ENCODE assay signal across 18 cellular contexts in the genomic region with DNA sequence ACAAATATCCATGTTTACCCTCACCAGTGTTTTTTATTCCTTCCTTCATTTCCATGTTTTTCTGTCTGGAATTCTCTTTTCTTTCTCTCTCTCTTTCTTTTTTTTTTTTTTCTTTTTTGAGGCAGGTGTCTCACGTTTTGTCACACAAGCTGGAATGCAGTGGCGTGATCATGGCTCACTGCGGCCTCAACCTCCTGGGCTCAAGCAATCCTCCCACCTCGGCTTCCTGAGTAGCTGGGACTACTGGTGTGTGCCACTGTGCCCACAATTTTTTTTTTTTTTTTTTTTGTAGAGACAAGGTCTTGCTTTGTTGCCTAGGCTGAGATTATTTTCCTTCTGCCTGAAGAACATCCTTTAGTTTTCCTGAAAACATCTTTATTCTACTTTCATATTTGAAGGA. TPM values are rescaled to one million over a fixed set of nuclear protein-coding genes. Genes with fewer than 3 reads are reported as not detected.
DNase-seq lines count a peak whose midpoint lies in the region; ATAC-seq and FAIRE-seq lines count a peak whose summit lies in the region.
"Had no signal": no experiment of that assay in that cellular context is flagged by ENCODE, and none has a peak within 500 bp of the region (broad histone marks: within the 10 kb centered on the region; RNA-seq: fewer than 3 reads in every experiment).

No MANE protein-coding gene starts in this region.

- peak overlapping the region; percentile 24 for H3K4me3 Mint-ChIP-seq in activated naive CD4-positive, alpha-beta T cell treated with anti-CD3 and anti-CD28 coated beads, Interleukin-2, amount 50 U/mL, for 24 hours
- no peak overlapping the region for H3K4me3 Mint-ChIP-seq in activated naive CD4-positive, alpha-beta T cell treated with anti-CD3 and anti-CD28 coated beads for 36 hours
- H3K4me3 Mint-ChIP-seq in central memory CD8-positive, alpha-beta T cell = no peak overlapping the region
- H3K4me3 Mint-ChIP-seq: dendritic cell treated with granulocyte-macrophage colony-stimulating factor and Interleukin-4, amounts not matched to agents 40 ng/mL and 50 ng/mL, for 4 days; GM23338 had no signal

- intact Hi-C loops in activated naive CD4-positive, alpha-beta T cell treated with anti-CD3 and anti-CD28 coated beads for 36 hours (cut with micrococcal nuclease) = no loop called here

- CTCF ChIA-PET in activated naive CD4-positive, alpha-beta T cell treated with anti-CD3 and anti-CD28 coated beads for 36 hours (lab: Charles Lee) = interaction anchor here (0.7 to 1.2 kb wide), 4 partner anchors 16 to 287 kb away, joined by 3 to 4 read pairs (median 4); no protein-coding TSS in a partner anchor

- no peaks in the 10 kb centered on the region for H3K9me3 Mint-ChIP-seq in activated naive CD4-positive, alpha-beta T cell treated with anti-CD3 and anti-CD28 coated beads, Interleukin-2, amount 50 U/mL, for 24 hours
- H3K9me3 Mint-ChIP-seq in activated naive CD4-positive, alpha-beta T cell treated with anti-CD3 and anti-CD28 coated beads for 36 hours = peaks cover 10% of the 10 kb centered on the region
- no peaks in the 10 kb centered on the region for H3K9me3 Mint-ChIP-seq in central memory CD8-positive, alpha-beta T cell
- H3K9me3 Mint-ChIP-seq: dendritic cell treated with granulocyte-macrophage colony-stimulating factor and Interleukin-4, amounts not matched to agents 40 ng/mL and 50 ng/mL, for 4 days; GM23338 had no signal

- H3K27ac Mint-ChIP-seq in activated naive CD4-positive, alpha-beta T cell treated with anti-CD3 and anti-CD28 coated beads, Interleukin-2, amount 50 U/mL, for 24 hours = no peak overlapping the region
- H3K27ac Mint-ChIP-seq in activated naive CD4-positive, alpha-beta T cell treated with anti-CD3 and anti-CD28 coated beads for 36 hours = no peak overlapping the region
- peak overlapping the region; percentile 95 for H3K27ac Mint-ChIP-seq in central memory CD8-positive, alpha-beta T cell (ENCODE audit: low read depth)
- H3K27ac Mint-ChIP-seq: CD4-positive, CD25-positive, alpha-beta regulatory T cell; dendritic cell treated with granulocyte-macrophage colony-stimulating factor and Interleukin-4, amounts not matched to agents 40 ng/mL and 50 ng/mL, for 4 days; GM23338 had no signal

- no peaks in the 10 kb centered on the region for H3K27me3 Mint-ChIP-seq in activated naive CD4-positive, alpha-beta T cell treated with anti-CD3 and anti-CD28 coated beads, Interleukin-2, amount 50 U/mL, for 24 hours
- H3K27me3 Mint-ChIP-seq in activated naive CD4-positive, alpha-beta T cell treated with anti-CD3 and anti-CD28 coated beads for 36 hours (ENCODE audit: low read depth) = no peaks in the 10 kb centered on the region
- no peaks in the 10 kb centered on the region for H3K27me3 Mint-ChIP-seq in central memory CD8-positive, alpha-beta T cell
- H3K27me3 Mint-ChIP-seq: CD4-positive, CD25-positive, alpha-beta regulatory T cell had no signal

- peaks cover 8% of the 10 kb centered on the region for H3K36me3 Mint-ChIP-seq in activated naive CD4-positive, alpha-beta T cell treated with anti-CD3 and anti-CD28 coated beads, Interleukin-2, amount 50 U/mL, for 24 hours
- peaks cover 2% of the 10 kb centered on the region for H3K36me3 Mint-ChIP-seq in activated naive CD4-positive, alpha-beta T cell treated with anti-CD3 and anti-CD28 coated beads for 36 hours (ENCODE audit: low read depth)
- H3K36me3 Mint-ChIP-seq in central memory CD8-positive, alpha-beta T cell (ENCODE audit: insufficient read depth) = no peaks in the 10 kb centered on the region

- H3K4me1 Mint-ChIP-seq in activated naive CD4-positive, alpha-beta T cell treated with anti-CD3 and anti-CD28 coated beads, Interleukin-2, amount 50 U/mL, for 24 hours = peaks cover 38% of the 10 kb centered on the region
- peaks cover 37% of the 10 kb centered on the region for H3K4me1 Mint-ChIP-seq in activated naive CD4-positive, alpha-beta T cell treated with anti-CD3 and anti-CD28 coated beads for 36 hours (ENCODE audit: low read depth)
- peaks cover 43% of the 10 kb centered on the region for H3K4me1 Mint-ChIP-seq in central memory CD8-positive, alpha-beta T cell

- no peak for DNase-seq in activated naive CD4-positive, alpha-beta T cell treated with anti-CD3 and anti-CD28 coated beads for 36 hours
- peak; percentile 89 for DNase-seq in NCI-H774 (lab: John Stamatoyannopoulos, UW)
- DNase-seq in central memory CD8-positive, alpha-beta T cell (ENCODE audit: low spot score in 2 of 2) = no peak
- peak; percentile 90 for DNase-seq in renal cortical epithelial cell (ENCODE audit: low read depth)
- DNase-seq in activated gamma-delta T cell (lab: John Stamatoyannopoulos, UW) = no peak
- DNase-seq in GM19239 (ENCODE audit: insufficient read length, low spot score) = no peak
- no peak for DNase-seq in GM19238 (ENCODE audit: insufficient read length, low spot score)
- DNase-seq: anterior cingulate cortex; CD4-positive, CD25-positive, alpha-beta regulatory T cell; DMS79 treated with DMSO at 0.1 percent for 48 hours; MG63; NCI-H1930; NCI-H510A treated with DMSO at 0.1 percent for 48 hours; Peyer's patch had no signal

- ATAC-seq in central memory CD8-positive, alpha-beta T cell (replicated peaks; ENCODE audit: extremely low read depth, poor library complexity, severe bottlenecking) = no peak
- ATAC-seq: esophagus mucosa, GM23338 had no signal

- no peak for FAIRE-seq in GM19239 (lab: Jason Lieb, UNC)

RNA-seq across cellular contexts. Expression of gene AMIGO2, which starts 15.0 kb away (rescaled TPM):
- total RNA-seq in activated naive CD4-positive, alpha-beta T cell treated with anti-CD3 and anti-CD28 coated beads for 36 hours = 10 to 100 TPM; 19.2 to 19.6 TPM
- 154 and 312 TPM in 2 replicates for total RNA-seq in renal cortical epithelial cell

RNA-seq across cellular contexts. Expression of gene PCED1B, which starts 15.4 kb away (rescaled TPM):
- total RNA-seq in activated naive CD4-positive, alpha-beta T cell treated with anti-CD3 and anti-CD28 coated beads for 36 hours = 100 to 1,000 TPM; 138 to 143 TPM
- 1.6 and 3.5 TPM in 2 replicates for total RNA-seq in renal cortical epithelial cell

Comparison
In these comparisons a context has a peak if more than half of its experiments do, and no peak if none do; other contexts are left out.
1. DNase-seq: peak in NCI-H774 (single experiment) and renal cortical epithelial cell (single experiment); none in activated naive CD4-positive, alpha-beta T cell treated with anti-CD3 and anti-CD28 coated beads for 36 hours (single experiment), central memory CD8-positive, alpha-beta T cell (0 of 2), activated gamma-delta T cell (single experiment), GM19239 (single experiment) and GM19238 (single experiment).
2. RNA of gene PCED1B, which starts 15.4 kb away (total RNA-seq): 138 to 143 TPM in activated naive CD4-positive, alpha-beta T cell treated with anti-CD3 and anti-CD28 coated beads for 36 hours; 1.6 to 3.5 TPM in renal cortical epithelial cell; every median in the first group is over 10 times any median in the second.